21 cellular contexts compared by ENCODE assay signal in the genomic region with DNA sequence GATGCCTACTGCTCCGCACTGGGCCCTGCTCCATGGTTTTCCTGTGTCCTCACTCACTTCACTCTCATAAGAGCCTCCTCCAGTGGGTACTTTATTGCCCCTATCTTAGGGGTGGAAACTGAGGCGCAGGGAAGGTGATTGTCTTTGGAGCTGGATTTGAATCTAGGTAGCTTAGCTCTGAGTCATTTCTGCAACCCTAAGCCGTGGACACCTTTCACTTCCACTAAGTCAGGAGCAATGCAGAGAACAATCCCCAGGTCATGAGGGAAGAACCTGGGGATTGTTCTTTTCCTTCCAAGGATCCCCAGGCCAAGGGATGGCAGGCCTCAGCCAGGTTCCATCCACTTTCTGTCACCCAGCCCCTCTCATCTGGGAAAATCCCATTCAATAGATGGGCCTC. TPM values are rescaled to one million over a fixed set of nuclear protein-coding genes. Genes with fewer than 3 reads are reported as not detected.
DNase-seq lines count a peak whose midpoint lies in the region; ATAC-seq and TF ChIP-seq lines count a peak whose summit lies in the region.
"Had no signal": no experiment of that assay in that cellular context is flagged by ENCODE, and none has a peak within 500 bp of the region (broad histone marks: within the 10 kb centered on the region; RNA-seq: fewer than 3 reads in every experiment).

No MANE protein-coding gene starts in this region.

- CTCF ChIA-PET in CD4-positive, alpha-beta T cell (lab: Charles Lee): interaction anchor here (1.8 kb wide), 1 partner anchor 140 kb away, joined by 4 read pairs; no protein-coding TSS in a partner anchor
- CTCF ChIA-PET in activated CD4-positive, alpha-beta memory T cell treated with anti-CD3 and anti-CD28 coated beads, Interleukin-2, amount 10 ng/mL, durations not matched to agents 7 days and 5 days (lab: Charles Lee): interaction anchor here (0.6 to 5.7 kb wide), 17 partner anchors 9 to 142 kb away, joined by 3 to 28 read pairs (median 5); a partner anchor contains a TSS

- H3K36me3 Mint-ChIP-seq in activated CD4-positive, alpha-beta T cell treated with anti-CD3 and anti-CD28 coated beads, Interleukin-2, amount 10 ng/mL, durations not matched to agents 24 days and 14 days (ENCODE audit: low read depth): peaks cover 81% of the 10 kb centered on the region
- no peaks in the 10 kb centered on the region for H3K36me3 Mint-ChIP-seq in CD4-positive, alpha-beta T cell (ENCODE audit: low read depth)
- H3K36me3 Mint-ChIP-seq in activated CD4-positive, alpha-beta memory T cell treated with anti-CD3 and anti-CD28 coated beads, Interleukin-2, amount 10 ng/mL, durations not matched to agents 7 days and 5 days (ENCODE audit: low read depth): peaks cover 66% of the 10 kb centered on the region
- H3K36me3 Mint-ChIP-seq: IgD-negative memory B cell had no signal

- H3K27ac Mint-ChIP-seq in activated CD4-positive, alpha-beta T cell treated with anti-CD3 and anti-CD28 coated beads, Interleukin-2, amount 10 ng/mL, durations not matched to agents 24 days and 14 days: peak overlapping the region; percentile 99
- peak overlapping the region; percentile 70 for H3K27ac Mint-ChIP-seq in CD4-positive, alpha-beta T cell
- H3K27ac Mint-ChIP-seq in activated CD4-positive, alpha-beta memory T cell treated with anti-CD3 and anti-CD28 coated beads, Interleukin-2, amount 10 ng/mL, durations not matched to agents 7 days and 5 days: peak overlapping the region; percentile 98
- H3K27ac Mint-ChIP-seq: IgD-negative memory B cell had no signal

- no peak for TF ChIP-seq CTCF in CD4-positive, alpha-beta T cell (IDR thresholded peaks at IDR 0.05)

- H3K9me3 Mint-ChIP-seq in activated CD4-positive, alpha-beta T cell treated with anti-CD3 and anti-CD28 coated beads, Interleukin-2, amount 10 ng/mL, durations not matched to agents 24 days and 14 days: peaks cover 4% of the 10 kb centered on the region
- no peaks in the 10 kb centered on the region for H3K9me3 Mint-ChIP-seq in CD4-positive, alpha-beta T cell
- no peaks in the 10 kb centered on the region for H3K9me3 Mint-ChIP-seq in activated CD4-positive, alpha-beta memory T cell treated with anti-CD3 and anti-CD28 coated beads, Interleukin-2, amount 10 ng/mL, durations not matched to agents 7 days and 5 days
- H3K9me3 Mint-ChIP-seq: IgD-negative memory B cell had no signal

- H3K36me3 ChIP-seq in duodenal mucosa (ENCODE audit: control insufficient read depth in 1 of 2, insufficient read depth in 2 of 2, low read length in 2 of 2): peaks cover 7 to 15% of the 10 kb centered on the region in 2 donors
- H3K36me3 ChIP-seq: brain microvascular endothelial cell, right atrium auricular region, vagina had no signal

- H3K4me1 Mint-ChIP-seq in activated CD4-positive, alpha-beta T cell treated with anti-CD3 and anti-CD28 coated beads, Interleukin-2, amount 10 ng/mL, durations not matched to agents 24 days and 14 days: peaks cover 83% of the 10 kb centered on the region
- peaks cover 64% of the 10 kb centered on the region for H3K4me1 Mint-ChIP-seq in CD4-positive, alpha-beta T cell (ENCODE audit: low read depth)
- peaks cover 88% of the 10 kb centered on the region for H3K4me1 Mint-ChIP-seq in activated CD4-positive, alpha-beta memory T cell treated with anti-CD3 and anti-CD28 coated beads, Interleukin-2, amount 10 ng/mL, durations not matched to agents 7 days and 5 days

- no peaks in the 10 kb centered on the region for H3K27me3 Mint-ChIP-seq in activated CD4-positive, alpha-beta T cell treated with anti-CD3 and anti-CD28 coated beads, Interleukin-2, amount 10 ng/mL, durations not matched to agents 24 days and 14 days
- no peaks in the 10 kb centered on the region for H3K27me3 Mint-ChIP-seq in CD4-positive, alpha-beta T cell
- no peaks in the 10 kb centered on the region for H3K27me3 Mint-ChIP-seq in activated CD4-positive, alpha-beta memory T cell treated with anti-CD3 and anti-CD28 coated beads, Interleukin-2, amount 10 ng/mL, durations not matched to agents 7 days and 5 days

- ATAC-seq in CD4-positive, alpha-beta T cell (ENCODE audit: poor library complexity): no peak
- ATAC-seq: Right ventricle myocardium inferior had no signal

- no peaks in the 10 kb centered on the region for H3K27me3 ChIP-seq in CD4-positive, alpha-beta T cell (ENCODE audit: control insufficient read depth, insufficient read depth, low read length)
- H3K27me3 ChIP-seq in duodenal mucosa (ENCODE audit: control insufficient read depth in 1 of 2, insufficient read depth in 2 of 2, low read length in 2 of 2): no peaks in the 10 kb centered on the region
- H3K27me3 ChIP-seq: brain microvascular endothelial cell, MG63, right atrium auricular region, vagina had no signal

- H3K4me3 Mint-ChIP-seq in activated CD4-positive, alpha-beta T cell treated with anti-CD3 and anti-CD28 coated beads, Interleukin-2, amount 10 ng/mL, durations not matched to agents 24 days and 14 days: peak overlapping the region; percentile 95
- peak overlapping the region; percentile 72 for H3K4me3 Mint-ChIP-seq in CD4-positive, alpha-beta T cell
- peak overlapping the region; percentile 13 for H3K4me3 Mint-ChIP-seq in activated CD4-positive, alpha-beta memory T cell treated with anti-CD3 and anti-CD28 coated beads, Interleukin-2, amount 10 ng/mL, durations not matched to agents 7 days and 5 days

- intact Hi-C loops in activated CD4-positive, alpha-beta T cell treated with anti-CD3 and anti-CD28 coated beads, Interleukin-2, amount 10 ng/mL, durations not matched to agents 24 days and 14 days (cut with micrococcal nuclease): loop anchor here (2.0 to 10.0 kb wide), 2 partner anchors 178 to 1510 kb away; a partner anchor contains a TSS
- intact Hi-C loops in CD4-positive, alpha-beta T cell (cut with DNase I, micrococcal nuclease): no loop called here

- no peak overlapping the region for H3K27ac ChIP-seq in CD4-positive, alpha-beta T cell (ENCODE audit: low read depth, low read length)
- H3K27ac ChIP-seq in duodenal mucosa (ENCODE audit: low read depth, low read length): no peak overlapping the region
- H3K27ac ChIP-seq: brain microvascular endothelial cell, GM23248, HL-60, right atrium auricular region, vagina, VCaP had no signal

- H3K4me1 ChIP-seq in duodenal mucosa (ENCODE audit: control insufficient read depth in 1 of 2, insufficient read depth in 2 of 2, low read length in 2 of 2): peaks cover 67 to 87% of the 10 kb centered on the region in 2 donors

- H3K9me3 ChIP-seq in CD4-positive, alpha-beta T cell (ENCODE audit: control insufficient read depth, low read length): no peaks in the 10 kb centered on the region
- H3K9me3 ChIP-seq in duodenal mucosa (ENCODE audit: control insufficient read depth in 1 of 2, low read length in 2 of 2): no peaks in the 10 kb centered on the region
- H3K9me3 ChIP-seq: MG63, right atrium auricular region, vagina had no signal

- POLR2A ChIA-PET in CD4-positive, alpha-beta T cell (lab: Charles Lee): interaction anchor here (1.1 to 2.1 kb wide), 4 partner anchors 9 to 56 kb away, joined by 3 to 10 read pairs (median 6); a partner anchor contains a TSS
- POLR2A ChIA-PET in activated CD4-positive, alpha-beta memory T cell treated with anti-CD3 and anti-CD28 coated beads, Interleukin-2, amount 10 ng/mL, durations not matched to agents 7 days and 5 days (lab: Charles Lee): interaction anchor here (1.0 to 12.6 kb wide), 14 partner anchors 9 to 222 kb away, joined by 3 to 205 read pairs (median 5); a partner anchor contains a TSS

- no peak for DNase-seq in activated CD4-positive, alpha-beta T cell treated with anti-CD3 and anti-CD28 coated beads, Interleukin-2, amount 10 ng/mL, durations not matched to agents 24 days and 14 days
- DNase-seq in activated CD4-positive, alpha-beta T cell treated with anti-CD3 and anti-CD28 coated beads, Interleukin-2, amount 50 U/mL, for 48 hours: no peak
- DNase-seq in CD4-positive, alpha-beta T cell: no peak
- no peak for DNase-seq in activated CD4-positive, alpha-beta memory T cell treated with anti-CD3 and anti-CD28 coated beads, Interleukin-2, amount 10 ng/mL, durations not matched to agents 7 days and 5 days
- no peak for DNase-seq in NCI-H2029 (lab: John Stamatoyannopoulos, UW)
- no peak for DNase-seq in 8988T
- DNase-seq in effector CD8-positive, alpha-beta T cell (lab: John Stamatoyannopoulos, UW): no peak
- DNase-seq: brain microvascular endothelial cell, C1 segment of cervical spinal cord, GM23248, MG63, NCI-H1436, NCI-H524 had no signal

- peak overlapping the region; percentile 50 to 65 for H3K9ac ChIP-seq in duodenal mucosa (ENCODE audit: low read depth in 1 of 2, low read length in 2 of 2)
- H3K9ac ChIP-seq: GM23248 had no signal

- H3K4me3 ChIP-seq in duodenal mucosa (ENCODE audit: low read depth in 1 of 2, low read length in 2 of 2): no peak overlapping the region
- H3K4me3 ChIP-seq: GM23248, MG63, right atrium auricular region, vagina had no signal

RNA-seq across cellular contexts. Expression of a gene that starts 20.3 kb away (rescaled TPM):
- total RNA-seq in activated CD4-positive, alpha-beta T cell treated with anti-CD3 and anti-CD28 coated beads, Interleukin-2, amount 10 ng/mL, durations not matched to agents 24 days and 14 days: 267 and 277 TPM in 2 replicates
- total RNA-seq in CD4-positive, alpha-beta T cell: 1 to 10 TPM in 1 of 2 experiments, under 1 TPM in 1; 0.93 to 1.6 TPM
- 10 to 100 TPM; 62.9 to 65.5 TPM for total RNA-seq in activated CD4-positive, alpha-beta memory T cell treated with anti-CD3 and anti-CD28 coated beads, Interleukin-2, amount 10 ng/mL, durations not matched to agents 7 days and 5 days
- total RNA-seq: temporal lobe had no signal

Comparison
In these comparisons a context has a peak if more than half of its experiments do, and no peak if none do; other contexts are left out.
1. H3K4me3 Mint-ChIP-seq: peak in every context shown above with its lines; median percentile 95 in activated CD4-positive, alpha-beta T cell treated with anti-CD3 and anti-CD28 coated beads, Interleukin-2, amount 10 ng/mL, durations not matched to agents 24 days and 14 days; 72 in CD4-positive, alpha-beta T cell; 13 in activated CD4-positive, alpha-beta memory T cell treated with anti-CD3 and anti-CD28 coated beads, Interleukin-2, amount 10 ng/mL, durations not matched to agents 7 days and 5 days.
2. RNA of a gene that starts 20.3 kb away (total RNA-seq): 267 to 277 TPM in activated CD4-positive, alpha-beta T cell treated with anti-CD3 and anti-CD28 coated beads, Interleukin-2, amount 10 ng/mL, durations not matched to agents 24 days and 14 days and 62.9 to 65.5 TPM in activated CD4-positive, alpha-beta memory T cell treated with anti-CD3 and anti-CD28 coated beads, Interleukin-2, amount 10 ng/mL, durations not matched to agents 7 days and 5 days; 0.93 to 1.6 TPM in CD4-positive, alpha-beta T cell; every median in the first group is over 10 times any median in the second.
3. Peak in every context shown above with its lines, with median percentiles within 50 percentile points of each other: H3K27ac Mint-ChIP-seq.